Comparison of ENCODE assay signal across 16 cellular contexts in the genomic region with DNA sequence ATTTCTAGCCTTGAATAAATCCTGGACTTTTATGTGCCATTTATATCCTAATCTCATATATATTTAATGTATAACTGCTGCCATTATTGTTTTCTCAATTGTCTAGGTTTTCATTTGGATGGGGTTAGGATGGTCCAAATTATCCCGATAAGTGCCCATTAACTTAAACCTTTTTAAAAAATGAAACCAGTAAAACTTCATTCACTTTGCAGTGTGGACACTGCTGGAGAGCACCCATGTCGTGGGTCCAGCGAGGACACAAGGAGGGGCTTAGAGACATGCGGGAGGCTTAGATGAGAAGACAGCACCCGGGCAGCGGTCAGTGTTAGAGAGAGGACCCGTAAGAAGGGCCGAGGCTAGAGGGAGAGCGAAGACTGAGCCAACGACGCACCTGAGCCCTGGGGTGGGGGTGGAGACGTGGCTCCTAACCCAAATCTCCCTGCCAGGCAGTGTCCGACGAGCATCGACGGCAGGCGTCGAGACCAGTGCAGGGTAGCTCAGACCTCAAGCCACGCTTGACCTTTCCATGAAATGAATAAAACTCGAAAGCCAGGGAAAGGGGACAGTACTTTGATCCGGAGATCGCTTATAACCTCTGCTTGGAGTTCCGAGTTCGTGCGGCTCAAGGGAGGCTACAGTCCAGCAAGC. TPM values are rescaled to one million over a fixed set of nuclear protein-coding genes. Genes with fewer than 3 reads are reported as not detected.
A peak's percentile ranks its signal among the peaks of the same experiment; 100 is the strongest.
DNase-seq lines count a peak whose midpoint lies in the region; ATAC-seq, FAIRE-seq and TF ChIP-seq lines count a peak whose summit lies in the region.
"Had no signal": no experiment of that assay in that cellular context is flagged by ENCODE, and none has a peak within 500 bp of the region (broad histone marks: within the 10 kb centered on the region; RNA-seq: fewer than 3 reads in every experiment).

No MANE protein-coding gene starts in this region.

- no peak overlapping the region for H3K27ac ChIP-seq in iPS-18a (ENCODE audit: low read length)
- no peak overlapping the region for H3K27ac ChIP-seq in kidney (ENCODE audit: low read depth in 2 of 2, low read length in 2 of 2)
- H3K27ac ChIP-seq: VCaP had no signal

- H3K27ac Mint-ChIP-seq in stimulated activated naive CD8-positive, alpha-beta T cell treated with anti-CD3 and anti-CD28 coated beads, Interleukin-15, Interleukin-2, amounts not matched to agents 100 ng/mL and 50 ng/mL, for 24 hours: no peak overlapping the region
- H3K27ac Mint-ChIP-seq in WTC11: no peak overlapping the region
- H3K27ac Mint-ChIP-seq: stimulated activated memory B cell treated with anti-CD40 and anti-IgM and Interleukin-4, amounts not matched to agents 10 μg/mL and 1 μg/mL and 100 μg/mL, for 72 hours had no signal

- peak overlapping the region; percentile 53 for H3K4me3 ChIP-seq in iPS-18a (ENCODE audit: low read length)
- H3K4me3 ChIP-seq in kidney (ENCODE audit: low read length in 2 of 2): peak overlapping the region in 1 of 2 donors; percentile 35

- peaks cover 8% of the 10 kb centered on the region for H3K4me1 ChIP-seq in iPS-18a (ENCODE audit: control insufficient read depth, low read depth, low read length)
- H3K4me1 ChIP-seq in kidney (ENCODE audit: control insufficient read depth in 1 of 2, insufficient read depth in 1 of 2, low read depth in 1 of 2, low read length in 2 of 2): peaks cover 0 to 12% of the 10 kb centered on the region in 2 donors

- intact Hi-C loops in kidney (cut with DNase I): no loop called here

- H3K9me3 Mint-ChIP-seq in stimulated activated naive CD8-positive, alpha-beta T cell treated with anti-CD3 and anti-CD28 coated beads, Interleukin-15, Interleukin-2, amounts not matched to agents 100 ng/mL and 50 ng/mL, for 24 hours: no peaks in the 10 kb centered on the region
- no peaks in the 10 kb centered on the region for H3K9me3 Mint-ChIP-seq in WTC11

- H3K36me3 ChIP-seq in iPS-18a (ENCODE audit: control insufficient read depth, low read depth, low read length) (no peaks in the 10 kb centered on the region), kidney (ENCODE audit: control insufficient read depth in 1 of 2, insufficient read depth in 2 of 2, low read length in 2 of 2) (no peaks in the 10 kb centered on the region)

- CTCF ChIA-PET in WTC11 (lab: Charles Lee): interaction anchor here (0.7 to 1.8 kb wide), 5 partner anchors 8 to 633 kb away, joined by 3 to 10 read pairs (median 3); a partner anchor contains a TSS

- no peak for ATAC-seq in stimulated activated naive CD8-positive, alpha-beta T cell treated with anti-CD3 and anti-CD28 coated beads, Interleukin-15, Interleukin-2, amounts not matched to agents 100 U/mL and 50 U/mL, for 24 hours
- ATAC-seq in WTC11 (no peak), GM21515 (IDR thresholded peaks at IDR 0.05; ENCODE audit: unreplicated experiment) (no peak)

- no peak for FAIRE-seq in kidney (lab: Jason Lieb, UNC)
- FAIRE-seq: bronchial epithelial cell had no signal

- H3K4me1 Mint-ChIP-seq in stimulated activated naive CD8-positive, alpha-beta T cell treated with anti-CD3 and anti-CD28 coated beads, Interleukin-15, Interleukin-2, amounts not matched to agents 100 ng/mL and 50 ng/mL, for 24 hours (ENCODE audit: low read depth): peaks cover 16% of the 10 kb centered on the region
- peaks cover 59% of the 10 kb centered on the region for H3K4me1 Mint-ChIP-seq in WTC11

- H3K27me3 Mint-ChIP-seq in stimulated activated naive CD8-positive, alpha-beta T cell treated with anti-CD3 and anti-CD28 coated beads, Interleukin-15, Interleukin-2, amounts not matched to agents 100 ng/mL and 50 ng/mL, for 24 hours: peaks cover 71% of the 10 kb centered on the region
- peaks cover 100% of the 10 kb centered on the region for H3K27me3 Mint-ChIP-seq in WTC11 (ENCODE audit: low read depth)

- H3K9ac ChIP-seq in iPS-18a (ENCODE audit: low read length) (no peak overlapping the region), kidney (ENCODE audit: low read length in 2 of 2) (no peak overlapping the region)

- H3K4me3 Mint-ChIP-seq in stimulated activated naive CD8-positive, alpha-beta T cell treated with anti-CD3 and anti-CD28 coated beads, Interleukin-15, Interleukin-2, amounts not matched to agents 100 ng/mL and 50 ng/mL, for 24 hours: peak overlapping the region; percentile 47
- peak overlapping the region; percentile 59 for H3K4me3 Mint-ChIP-seq in WTC11

- H3K9me3 ChIP-seq in iPS-18a (ENCODE audit: control insufficient read depth, low read depth, low read length) (no peaks in the 10 kb centered on the region), kidney (ENCODE audit: control insufficient read depth in 1 of 2, low read length in 2 of 2) (no peaks in the 10 kb centered on the region)

- no peaks in the 10 kb centered on the region for H3K36me3 Mint-ChIP-seq in stimulated activated naive CD8-positive, alpha-beta T cell treated with anti-CD3 and anti-CD28 coated beads, Interleukin-15, Interleukin-2, amounts not matched to agents 100 ng/mL and 50 ng/mL, for 24 hours (ENCODE audit: low read depth)
- H3K36me3 Mint-ChIP-seq in WTC11: no peaks in the 10 kb centered on the region
- H3K36me3 Mint-ChIP-seq: stimulated activated memory B cell treated with anti-CD40 and anti-IgM and Interleukin-4, amounts not matched to agents 10 μg/mL and 1 μg/mL and 100 μg/mL, for 72 hours had no signal

- DNase-seq in stimulated activated naive CD8-positive, alpha-beta T cell treated with anti-CD3 and anti-CD28 coated beads, Interleukin-15, Interleukin-2, amounts not matched to agents 100 U/mL and 50 U/mL, for 24 hours: no peak
- DNase-seq in WTC11 (ENCODE audit: low spot score): no peak
- no peak for DNase-seq in stimulated activated CD4-positive, alpha-beta T cell treated with anti-CD3 and anti-CD28 coated beads, Interleukin-4, amount 100 ng/mL, for 1 hour
- DNase-seq in activated effector memory CD4-positive, alpha-beta T cell treated with Interleukin-2 at 50 U/mL for 16 hours: no peak
- no peak for DNase-seq in kidney
- DNase-seq: NCI-H1436 treated with DMSO at 0.1 percent for 48 hours had no signal

- H3K27me3 ChIP-seq in iPS-18a (ENCODE audit: control insufficient read depth, insufficient read depth, low read length): peaks cover 97% of the 10 kb centered on the region

- TF ChIP-seq CTCF in WTC11 (IDR thresholded peaks at IDR 0.05): no peak
- no peak for TF ChIP-seq CTCF in kidney (IDR thresholded peaks at IDR 0.05; ENCODE audit: borderline replicate concordance, extremely low read depth, insufficient read depth)

- POLR2A ChIA-PET in WTC11 (lab: Charles Lee): interaction anchor here (1.7 kb wide), 1 partner anchor 12 kb away, joined by 3 read pairs; no protein-coding TSS in a partner anchor

TF ChIP-seq in WTC11, 78 proteins besides CTCF, POLR2A, EP300 and RAD21:
- TF ChIP-seq TP53 (CRISPR knock-in tag; IDR thresholded peaks at IDR 0.05) (0 out of 2 replicates have a peak, but pooled peaks have one; percentile 34), ZBTB21 (CRISPR knock-in tag; IDR thresholded peaks at IDR 0.05; ENCODE audit: borderline replicate concordance) (no peak)

RNA-seq across cellular contexts. Expression of a gene that starts 9.0 kb away (rescaled TPM):
- total RNA-seq in WTC11 (2021) (not detected in 3 replicates), kidney (0.16 TPM)
- polyA plus RNA-seq in kidney (ENCODE audit: insufficient read depth, low read depth, low replicate concordance): not detected
- total RNA-seq: bronchial epithelial cell, endothelial cell of umbilical vein, pulmonary artery endothelial cell, Right ventricle myocardium inferior had no signal
- polyA plus RNA-seq: BJ, endothelial cell of umbilical vein had no signal
